ENCODE assay signal across 30 cellular contexts in the genomic region with DNA sequence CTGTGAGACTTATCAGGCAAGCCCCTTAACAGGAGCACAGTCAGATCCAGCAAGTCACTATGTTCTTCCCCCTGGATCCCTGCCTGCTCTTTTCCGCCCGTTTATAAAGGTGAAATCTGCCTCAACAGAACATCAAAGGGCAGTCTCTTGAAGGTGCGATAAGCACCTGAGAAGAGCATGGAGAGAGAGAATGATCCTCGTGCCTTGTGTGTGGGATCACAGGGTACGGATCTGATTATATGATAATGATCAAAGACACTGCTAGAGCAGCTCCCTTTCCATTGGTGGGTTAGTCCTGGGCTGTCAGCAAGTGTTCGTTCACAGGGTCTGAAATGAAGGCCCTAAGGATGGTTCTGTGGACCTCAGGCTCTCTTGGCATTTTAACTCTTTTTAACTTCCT.
"Had no signal": no experiment of that assay in that cellular context is flagged by ENCODE, and none has a peak within 500 bp of the region (broad histone marks: within the 10 kb centered on the region; RNA-seq: fewer than 3 reads in every experiment).

No MANE protein-coding gene starts in this region.

- H3K9me3 ChIP-seq: adrenal gland, body of pancreas had no signal

- ATAC-seq: activated CD4-positive, CD25-positive, alpha-beta regulatory T cell treated with anti-CD3 and anti-CD28 coated beads, Interleukin-2, amount 50 U/mL, for 24 hours; activated naive CD4-positive, alpha-beta T cell treated with anti-CD3 and anti-CD28 coated beads, Interleukin-2, amount 50 U/mL, for 72 hours; activated naive CD8-positive, alpha-beta T cell treated with anti-CD3 and anti-CD28 coated beads, Interleukin-2, amount 50 U/mL, for 24 hours; activated T-cell treated with anti-CD3 and anti-CD28 coated beads, Interleukin-2, amount 50 U/mL, for 72 hours; body of pancreas; effector memory CD8-positive, alpha-beta T cell; T-cell had no signal

- H3K27ac ChIP-seq: adrenal gland, body of pancreas, epithelial cell of prostate, WERI-Rb-1 had no signal

- H3K36me3 ChIP-seq: adrenal gland had no signal

- H3K4me3 ChIP-seq: adrenal gland, body of pancreas had no signal

- H3K27me3 ChIP-seq: adrenal gland, body of pancreas had no signal

- DNase-seq: activated B cell treated with CpG ODN at 0.5 μM for 24 hours; activated CD4-positive, alpha-beta memory T cell treated with anti-CD3 and anti-CD28 coated beads, Interleukin-2, amount 10 ng/mL, durations not matched to agents 7 days and 5 days; activated CD4-positive, alpha-beta T cell treated with anti-CD3 and anti-CD28 coated beads, Interleukin-2, amount 10 ng/mL, durations not matched to agents 7 days and 5 days; activated CD4-positive, alpha-beta T cell treated with anti-CD3 and anti-CD28 coated beads, Interleukin-2, amount 50 U/mL, for 4 hours; activated CD8-positive, alpha-beta memory T cell treated with anti-CD3 and anti-CD28 coated beads, Interleukin-2, amount 50 U/mL, for 48 hours; activated gamma-delta T cell; activated naive CD4-positive, alpha-beta T cell; activated naive CD4-positive, alpha-beta T cell treated with anti-CD3 and anti-CD28 coated beads, Interleukin-2, amount 10 ng/mL, durations not matched to agents 7 days and 5 days; activated naive CD8-positive, alpha-beta T cell treated with anti-CD3 and anti-CD28 coated beads, Interleukin-2, amount 50 U/mL, for 24 hours; activated T-cell treated with anti-CD3 and anti-CD28 coated beads for 4 hours; activated T-cell treated with anti-CD3 and anti-CD28 coated beads, Interleukin-2, amount 50 U/mL, for 24 hours; activated T-cell treated with anti-CD3 and anti-CD28 coated beads, Interleukin-2, amount 50 U/mL, for 72 hours; adrenal gland; amygdala; aorta; body of pancreas; caudate nucleus; cortex of kidney; dermis blood vessel endothelial cell; effector CD4-positive, alpha-beta T cell; effector memory CD8-positive, alpha-beta T cell; foreskin fibroblast; head of caudate nucleus; SW 1271; T-cell; T1000; WERI-Rb-1 had no signal

- H3K4me1 ChIP-seq: adrenal gland, body of pancreas had no signal
